9 cellular contexts compared by ENCODE assay signal in the genomic region with DNA sequence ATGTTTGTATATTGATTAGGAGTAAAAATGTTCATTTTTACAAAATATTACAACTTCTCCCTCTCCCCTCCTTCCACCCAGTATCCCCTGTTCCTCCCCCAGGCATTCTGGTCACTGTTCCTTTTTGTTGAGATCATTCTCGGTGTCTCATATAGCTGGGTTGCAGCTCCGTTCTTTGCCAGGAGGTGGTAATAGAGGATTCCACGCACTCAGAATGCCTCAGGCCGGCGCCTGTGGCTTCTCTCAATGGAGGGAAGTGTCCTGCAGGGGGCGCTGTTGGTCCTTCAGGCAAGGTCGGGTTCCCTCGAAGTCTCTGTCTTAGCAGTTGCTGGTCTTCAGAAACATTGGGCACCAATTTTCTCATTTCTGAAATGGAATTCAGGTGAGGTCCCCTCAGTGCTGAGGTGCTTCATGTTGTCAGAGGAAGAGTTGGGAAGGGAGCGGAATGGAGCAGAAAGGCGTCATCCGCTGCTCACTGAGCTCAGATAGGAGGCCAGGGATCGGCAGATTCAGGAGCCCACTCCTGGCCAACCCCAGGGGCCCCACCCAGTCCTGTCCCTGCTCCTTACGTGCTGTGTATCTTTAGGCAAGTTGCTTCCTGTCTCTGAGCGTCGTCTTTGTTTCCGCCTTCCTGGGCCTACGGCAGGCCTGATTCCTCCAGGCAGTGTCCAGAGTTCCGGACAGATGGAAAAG. TPM values are rescaled to one million over a fixed set of nuclear protein-coding genes. Genes with fewer than 3 reads are reported as not detected.
A peak's percentile ranks its signal among the peaks of the same experiment; 100 is the strongest.
DNase-seq lines count a peak whose midpoint lies in the region; ATAC-seq and TF ChIP-seq lines count a peak whose summit lies in the region.
"Had no signal": no experiment of that assay in that cellular context is flagged by ENCODE, and none has a peak within 500 bp of the region (broad histone marks: within the 10 kb centered on the region; RNA-seq: fewer than 3 reads in every experiment).

No MANE protein-coding gene starts in this region.

- no peaks in the 10 kb centered on the region for H3K36me3 ChIP-seq in Loucy (ENCODE audit: insufficient read depth, low read length)

- POLR2A ChIA-PET in activated CD8-positive, alpha-beta T cell treated with anti-CD3 and anti-CD28 coated beads, Interleukin-2, amount 10 ng/mL, durations not matched to agents 7 days and 5 days (lab: Charles Lee), result no interaction called here

- H3K4me1 ChIP-seq in Loucy (ENCODE audit: insufficient read depth, low read length, poor library complexity, severe bottlenecking), result no peaks in the 10 kb centered on the region
- H3K4me1 ChIP-seq: Peyer's patch had no signal

- H3K4me3 Mint-ChIP-seq in activated CD8-positive, alpha-beta T cell treated with anti-CD3 and anti-CD28 coated beads, Interleukin-2, amount 10 ng/mL, durations not matched to agents 7 days and 5 days, result no peak overlapping the region

- peak; percentile 48 for TF ChIP-seq CTCF in Loucy (conservative IDR thresholded peaks at IDR 0.05; ENCODE audit: low read length)

- H3K9me3 Mint-ChIP-seq in activated CD8-positive, alpha-beta T cell treated with anti-CD3 and anti-CD28 coated beads, Interleukin-2, amount 10 ng/mL, durations not matched to agents 7 days and 5 days (ENCODE audit: insufficient read depth), result no peaks in the 10 kb centered on the region

- no peaks in the 10 kb centered on the region for H3K27me3 ChIP-seq in Loucy (ENCODE audit: insufficient read depth, low read length, poor library complexity, severe bottlenecking)
- H3K27me3 ChIP-seq: Peyer's patch had no signal

- H3F3A ChIP-seq in Loucy (ENCODE audit: low read depth), result no peaks in the 10 kb centered on the region

- H3K79me2 ChIP-seq in Loucy (ENCODE audit: insufficient read depth, low read length), result no peaks in the 10 kb centered on the region

- H3K4me1 Mint-ChIP-seq in activated CD8-positive, alpha-beta T cell treated with anti-CD3 and anti-CD28 coated beads, Interleukin-2, amount 10 ng/mL, durations not matched to agents 7 days and 5 days (ENCODE audit: low read depth), result peaks cover 10% of the 10 kb centered on the region

- no peaks in the 10 kb centered on the region for H3K27me3 Mint-ChIP-seq in activated CD8-positive, alpha-beta T cell treated with anti-CD3 and anti-CD28 coated beads, Interleukin-2, amount 10 ng/mL, durations not matched to agents 7 days and 5 days (ENCODE audit: low read depth)

- DNase-seq in DMS 273 (lab: John Stamatoyannopoulos, UW; ENCODE audit: unreplicated experiment), result peak; percentile 76
- peak; percentile 74 for DNase-seq in activated CD8-positive, alpha-beta T cell treated with anti-CD3 and anti-CD28 coated beads, Interleukin-2, amount 10 ng/mL, durations not matched to agents 7 days and 5 days
- DNase-seq in glomerular visceral epithelial cell (ENCODE audit: extremely low spot score), result peak; percentile 27
- peak; percentile 70 for DNase-seq in stimulated activated CD4-positive, alpha-beta T cell treated with anti-CD3 and anti-CD28 coated beads, Interleukin-4, amount 100 ng/mL, for 24 hours
- no peak for DNase-seq in superior temporal gyrus (ENCODE audit: extremely low spot score)

- no peak for ATAC-seq in activated CD8-positive, alpha-beta T cell treated with anti-CD3 and anti-CD28 coated beads, Interleukin-2, amount 10 ng/mL, durations not matched to agents 7 days and 5 days
- ATAC-seq in GM19463 (IDR thresholded peaks at IDR 0.05; ENCODE audit: unreplicated experiment) (no peak), HG03457 (IDR thresholded peaks at IDR 0.05; ENCODE audit: unreplicated experiment) (no peak)

- H3K9me3 ChIP-seq in Loucy (ENCODE audit: insufficient read depth, low read depth, low read length), result peaks cover 3% of the 10 kb centered on the region; the same call in 1 of the 2 replicates
- H3K9me3 ChIP-seq: Peyer's patch had no signal

- no peak overlapping the region for H3K4me2 ChIP-seq in Loucy (ENCODE audit: low read depth, low read length, poor library complexity, severe bottlenecking)

- no peak overlapping the region for H2AFZ ChIP-seq in Loucy (ENCODE audit: low read length)

- no peaks in the 10 kb centered on the region for H4K20me1 ChIP-seq in Loucy (ENCODE audit: insufficient read depth, low read length, poor library complexity, severe bottlenecking)

- H3K9ac ChIP-seq in Loucy (ENCODE audit: low read depth, low read length, poor library complexity, severe bottlenecking), result no peak overlapping the region

- CTCF ChIA-PET in activated CD8-positive, alpha-beta T cell treated with anti-CD3 and anti-CD28 coated beads, Interleukin-2, amount 10 ng/mL, durations not matched to agents 7 days and 5 days (lab: Charles Lee), result interaction anchor here (0.6 to 1.4 kb wide), 5 partner anchors 8 to 69 kb away, joined by 3 to 5 read pairs (median 3); a partner anchor contains a TSS

- H3K27ac Mint-ChIP-seq in activated CD8-positive, alpha-beta T cell treated with anti-CD3 and anti-CD28 coated beads, Interleukin-2, amount 10 ng/mL, durations not matched to agents 7 days and 5 days, result no peak overlapping the region

- H3K36me3 Mint-ChIP-seq in activated CD8-positive, alpha-beta T cell treated with anti-CD3 and anti-CD28 coated beads, Interleukin-2, amount 10 ng/mL, durations not matched to agents 7 days and 5 days (ENCODE audit: low read depth), result peaks cover 26% of the 10 kb centered on the region

- H3K9me2 ChIP-seq in Loucy (replicated peaks; ENCODE audit: low read depth, low read length), result no peaks in the 10 kb centered on the region

- no peak overlapping the region for H3K4me3 ChIP-seq in Loucy (ENCODE audit: low read length, poor library complexity, severe bottlenecking)
- H3K4me3 ChIP-seq: Peyer's patch had no signal

RNA-seq across cellular contexts. Expression of a gene that starts 10.3 kb away (rescaled TPM):
- total RNA-seq in activated CD8-positive, alpha-beta T cell treated with anti-CD3 and anti-CD28 coated beads, Interleukin-2, amount 10 ng/mL, durations not matched to agents 7 days and 5 days, result under 1 TPM in 1 of 2 experiments, not detected in 1; 0.29 TPM

RNA-seq across cellular contexts. Expression of a gene that starts 10.7 kb away (rescaled TPM):
- total RNA-seq in activated CD8-positive, alpha-beta T cell treated with anti-CD3 and anti-CD28 coated beads, Interleukin-2, amount 10 ng/mL, durations not matched to agents 7 days and 5 days, result 10 to 100 TPM; 54.8 to 56.9 TPM

RNA-seq across cellular contexts. Expression of a gene that starts 24.0 kb away (rescaled TPM):
- 10 to 100 TPM; 49.8 to 51.3 TPM for total RNA-seq in activated CD8-positive, alpha-beta T cell treated with anti-CD3 and anti-CD28 coated beads, Interleukin-2, amount 10 ng/mL, durations not matched to agents 7 days and 5 days

RNA-seq across cellular contexts. Expression of a gene that starts 26.7 kb away (rescaled TPM):
- not detected for total RNA-seq in activated CD8-positive, alpha-beta T cell treated with anti-CD3 and anti-CD28 coated beads, Interleukin-2, amount 10 ng/mL, durations not matched to agents 7 days and 5 days

RNA-seq across cellular contexts. Expression of a gene that starts 54.3 kb away (rescaled TPM):
- total RNA-seq in activated CD8-positive, alpha-beta T cell treated with anti-CD3 and anti-CD28 coated beads, Interleukin-2, amount 10 ng/mL, durations not matched to agents 7 days and 5 days, result not detected
- total RNA-seq: Peyer's patch had no signal
